Comparison of ENCODE assay signal across 26 cellular contexts in genomic region chr14:73149753-73150152, GRCh38. TPM values are rescaled to one million over a fixed set of nuclear protein-coding genes. Genes with fewer than 3 reads are reported as not detected.
DNase-seq lines count a peak whose midpoint lies in the region; ATAC-seq, FAIRE-seq and TF ChIP-seq lines count a peak whose summit lies in the region.
"Had no signal": no experiment of that assay in that cellular context is flagged by ENCODE, and none has a peak within 500 bp of the region (broad histone marks: within the 10 kb centered on the region; RNA-seq: fewer than 3 reads in every experiment).

No MANE protein-coding gene starts in this region.

- DNase-seq in HCEC 1CT (peak; percentile 40), astrocyte (ENCODE audit: low read depth) (no peak), hepatocyte (ENCODE audit: low spot score) (no peak), substantia nigra (lab: John Stamatoyannopoulos, UW) (no peak), breast epithelium (ENCODE audit: low spot score in 2 of 2) (no peak), NCI-H2227 (lab: John Stamatoyannopoulos, UW; ENCODE audit: unreplicated experiment) (no peak)
- DNase-seq: CD4-positive, CD25-positive, alpha-beta regulatory T cell; Kasumi-1; NCI-H1105; NCI-H1436 treated with DMSO at 0.1 percent for 48 hours; NCI-H187 treated with DMSO at 0.1 percent for 48 hours; NCI-H2107; NCI-H446 treated with DMSO at 0.1 percent for 48 hours; NCI-H526; NCI-H82; NK-92 treated with Interleukin-12 subunit alpha and Interleukin-12 subunit beta, amount 100 ng/mL, for 24 hours; PC-3 had no signal

- H3K4me2 ChIP-seq in astrocyte (ENCODE audit: low read length) (no peak overlapping the region), hepatocyte (no peak overlapping the region)
- H3K4me2 ChIP-seq: BLaER1 had no signal

- no peak for ATAC-seq in GM19351 (IDR thresholded peaks at IDR 0.05; ENCODE audit: unreplicated experiment)
- ATAC-seq: HCT116, K562, PC-3 had no signal

- no peaks in the 10 kb centered on the region for H3K9me3 Mint-ChIP-seq in astrocyte (ENCODE audit: unreplicated experiment)
- H3K9me3 Mint-ChIP-seq: CD4-positive, CD25-positive, alpha-beta regulatory T cell had no signal

- TF ChIP-seq POLR2A in breast epithelium (IDR thresholded peaks at IDR 0.05): no peak

- H3K27ac Mint-ChIP-seq in astrocyte (ENCODE audit: unreplicated experiment): no peak overlapping the region
- H3K27ac Mint-ChIP-seq: CD4-positive, CD25-positive, alpha-beta regulatory T cell had no signal

- no peaks in the 10 kb centered on the region for H3K27me3 Mint-ChIP-seq in astrocyte (ENCODE audit: low read depth, unreplicated experiment)
- H3K27me3 Mint-ChIP-seq: CD4-positive, CD25-positive, alpha-beta regulatory T cell had no signal

- H3K9me3 ChIP-seq in astrocyte (ENCODE audit: insufficient read depth, low read depth, low read length) (no peaks in the 10 kb centered on the region), hepatocyte (ENCODE audit: low read depth) (no peaks in the 10 kb centered on the region), breast epithelium (no peaks in the 10 kb centered on the region)
- H3K9me3 ChIP-seq: BLaER1, SJSA1 had no signal

- 66% methylated on average over 2 of the region's 2 CpGs for WGBS in hepatocyte (ENCODE audit: low lambda C conversion rate, missing lambda C conversion rate)

- intact Hi-C loops in breast epithelium (cut with DNase I; ENCODE audit: low total_unique reads): no loop called here

- H3K27me3 ChIP-seq in astrocyte (ENCODE audit: insufficient read depth, low read length) (no peaks in the 10 kb centered on the region), hepatocyte (no peaks in the 10 kb centered on the region), breast epithelium (no peaks in the 10 kb centered on the region)
- H3K27me3 ChIP-seq: BLaER1, SJSA1 had no signal

- H3K27ac ChIP-seq in astrocyte (ENCODE audit: low read depth, low read length) (no peak overlapping the region), hepatocyte (peak overlapping the region; percentile 59), substantia nigra (ENCODE audit: low read depth, low read length, poor library complexity, severe bottlenecking) (peak overlapping the region; percentile 61), breast epithelium (no peak overlapping the region)
- H3K27ac ChIP-seq: BLaER1 had no signal

- H3K79me2 ChIP-seq in astrocyte (ENCODE audit: insufficient read depth, low read length): peaks cover 31% of the 10 kb centered on the region
- peaks cover 71% of the 10 kb centered on the region for H3K79me2 ChIP-seq in hepatocyte

- peaks cover 16% of the 10 kb centered on the region for H3K4me1 ChIP-seq in astrocyte (ENCODE audit: insufficient read depth, low read length)
- H3K4me1 ChIP-seq in hepatocyte (ENCODE audit: insufficient read depth): peaks cover 3% of the 10 kb centered on the region
- H3K4me1 ChIP-seq in breast epithelium: no peaks in the 10 kb centered on the region
- H3K4me1 ChIP-seq: BLaER1 had no signal

- no peak for TF ChIP-seq CTCF in astrocyte (IDR thresholded peaks at IDR 0.05; ENCODE audit: insufficient read depth, low read depth, low read length)
- TF ChIP-seq CTCF in hepatocyte (IDR thresholded peaks at IDR 0.05; ENCODE audit: poor library complexity): no peak
- no peak for TF ChIP-seq CTCF in breast epithelium (IDR thresholded peaks at IDR 0.05)

- no peaks in the 10 kb centered on the region for H3K9me2 ChIP-seq in hepatocyte (replicated peaks; ENCODE audit: insufficient read depth)

- H3K36me3 ChIP-seq in astrocyte (ENCODE audit: insufficient read depth, low read length): peaks cover 14% of the 10 kb centered on the region
- H3K36me3 ChIP-seq in hepatocyte (replicated peaks; ENCODE audit: insufficient read depth, low read depth): no peaks in the 10 kb centered on the region
- H3K36me3 ChIP-seq in breast epithelium: peaks cover 6% of the 10 kb centered on the region

- H4K20me1 ChIP-seq in astrocyte (ENCODE audit: insufficient read depth, low read length) (peaks cover 46% of the 10 kb centered on the region), hepatocyte (ENCODE audit: insufficient read depth, poor library complexity, severe bottlenecking) (peaks cover 25% of the 10 kb centered on the region)

- peaks cover 7% of the 10 kb centered on the region for H3K36me3 Mint-ChIP-seq in astrocyte (ENCODE audit: low read depth, unreplicated experiment)

- no peak overlapping the region for H3K9ac ChIP-seq in astrocyte (ENCODE audit: low read length)
- H3K9ac ChIP-seq: BLaER1 had no signal

- no peak overlapping the region for H3K4me3 ChIP-seq in astrocyte (ENCODE audit: insufficient read depth, low read depth, low read length)
- no peak overlapping the region for H3K4me3 ChIP-seq in hepatocyte
- no peak overlapping the region for H3K4me3 ChIP-seq in breast epithelium
- H3K4me3 ChIP-seq: BLaER1, K562, SJSA1 had no signal

- H3K4me1 Mint-ChIP-seq in astrocyte (ENCODE audit: low read depth, unreplicated experiment): peaks cover 28% of the 10 kb centered on the region

- FAIRE-seq in astrocyte (lab: Jason Lieb, UNC): peak; percentile 66
- FAIRE-seq: A204.1, D721Med, GM19239, H1, K562 had no signal

- H3K4me3 Mint-ChIP-seq in astrocyte (ENCODE audit: unreplicated experiment): no peak overlapping the region
- H3K4me3 Mint-ChIP-seq: CD4-positive, CD25-positive, alpha-beta regulatory T cell had no signal

- no peak overlapping the region for H2AFZ ChIP-seq in astrocyte (ENCODE audit: low read depth, low read length)
- no peak overlapping the region for H2AFZ ChIP-seq in hepatocyte

RNA-seq across cellular contexts. Expression of gene PSEN1, which starts 13.4 kb away (rescaled TPM):
- 89.5 and 91.1 TPM in 2 replicates for total RNA-seq in astrocyte
- 71.6 and 88.2 TPM in 2 replicates for total RNA-seq in hepatocyte
- polyA plus RNA-seq in hepatocyte: 61.7 and 65.6 TPM in 2 replicates
- total RNA-seq in breast epithelium: 10 to 100 TPM; 45.6 to 64.5 (median 63.2) TPM

Comparison
In these comparisons a context has a peak if more than half of its experiments do, and no peak if none do; other contexts are left out.
1. H3K27ac ChIP-seq: peak in hepatocyte (single experiment) and substantia nigra (single experiment); none in astrocyte (single experiment) and breast epithelium (0 of 2).